In the genomic region with DNA sequence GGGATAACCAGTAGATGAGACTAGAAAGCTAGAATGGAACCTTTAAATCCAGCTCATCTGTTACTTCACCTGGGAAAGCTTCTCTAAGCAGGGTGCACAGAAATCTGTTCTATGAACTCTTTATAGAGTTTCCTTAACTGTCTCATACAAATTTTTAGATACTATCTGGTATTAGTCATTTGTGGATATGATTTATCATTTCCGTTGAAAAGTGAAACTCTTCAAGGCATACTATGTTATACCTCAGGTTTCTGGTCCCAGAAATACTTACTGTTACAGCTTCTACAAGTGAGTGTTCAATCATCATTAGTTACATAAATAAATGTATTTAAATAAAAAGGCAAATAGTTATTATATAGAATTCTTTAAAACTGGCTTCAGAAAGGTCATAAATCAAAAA, we compare ENCODE assay signal across 17 cellular contexts.
A peak's percentile ranks its signal among the peaks of the same experiment; 100 is the strongest.
DNase-seq lines count a peak whose midpoint lies in the region; ATAC-seq and TF ChIP-seq lines count a peak whose summit lies in the region.
"Had no signal": no experiment of that assay in that cellular context is flagged by ENCODE, and none has a peak within 500 bp of the region (broad histone marks: within the 10 kb centered on the region; RNA-seq: fewer than 3 reads in every experiment).

No MANE protein-coding gene starts in this region.

- H3K27ac Mint-ChIP-seq in MCF 10A (ENCODE audit: low read depth, unreplicated experiment): no peak overlapping the region
- H3K27ac Mint-ChIP-seq: GM23338, nephron progenitor cell had no signal

- peak; percentile 91 for ATAC-seq in HG02885 (IDR thresholded peaks at IDR 0.05; ENCODE audit: poor library complexity, unreplicated experiment)
- ATAC-seq: GM23338, psoas muscle had no signal

- no peak for TF ChIP-seq POLR2A in breast epithelium (IDR thresholded peaks at IDR 0.05)

- TF ChIP-seq CTCF in MCF 10A (IDR thresholded peaks at IDR 0.05; ENCODE audit: unreplicated experiment): no peak
- no peak for TF ChIP-seq CTCF in breast epithelium (IDR thresholded peaks at IDR 0.05)

- H3K36me3 Mint-ChIP-seq in MCF 10A (ENCODE audit: insufficient read depth, unreplicated experiment): no peaks in the 10 kb centered on the region

- no peaks in the 10 kb centered on the region for H3K9me3 Mint-ChIP-seq in MCF 10A (ENCODE audit: unreplicated experiment)
- H3K9me3 Mint-ChIP-seq: GM23338, nephron progenitor cell had no signal

- DNase-seq in MCF 10A (ENCODE audit: unreplicated experiment) (peak; percentile 22), breast epithelium (ENCODE audit: low spot score in 2 of 2) (no peak), RKO (ENCODE audit: low spot score) (peak; percentile 52), putamen (ENCODE audit: low spot score) (no peak), NCI-H2029 treated with DMSO at 0.1 percent for 48 hours (lab: John Stamatoyannopoulos, UW) (no peak), NCI-H526 (lab: John Stamatoyannopoulos, UW) (no peak), NCI-H2029 (lab: John Stamatoyannopoulos, UW) (no peak)
- DNase-seq: erythroblast, kidney, mesendoderm, NCI-H1436 treated with DMSO at 0.1 percent for 48 hours, NCI-H446, nephron progenitor cell, psoas muscle had no signal

- H3K4me3 ChIP-seq in breast epithelium: no peak overlapping the region
- H3K4me3 ChIP-seq: GM23338, psoas muscle, vagina had no signal

- no peaks in the 10 kb centered on the region for H3K36me3 ChIP-seq in breast epithelium
- H3K36me3 ChIP-seq: vagina had no signal

- no peak overlapping the region for H3K27ac ChIP-seq in breast epithelium
- H3K27ac ChIP-seq: psoas muscle, vagina had no signal

- peaks cover 6% of the 10 kb centered on the region for H3K4me1 Mint-ChIP-seq in MCF 10A (ENCODE audit: insufficient read depth, unreplicated experiment)
- H3K4me1 Mint-ChIP-seq: GM23338, nephron progenitor cell had no signal

- no peaks in the 10 kb centered on the region for H3K27me3 ChIP-seq in breast epithelium
- H3K27me3 ChIP-seq: vagina had no signal

- CTCF ChIA-PET in MCF 10A (lab: Yijun Ruan, JAX): interaction anchor here (0.6 kb wide), 1 partner anchor 23 kb away, joined by 3 read pairs; no protein-coding TSS in a partner anchor

- no peak overlapping the region for H3K4me3 Mint-ChIP-seq in MCF 10A (ENCODE audit: unreplicated experiment)
- H3K4me3 Mint-ChIP-seq: GM23338, nephron progenitor cell had no signal

- intact Hi-C loops in MCF 10A (cut with micrococcal nuclease): no loop called here
- intact Hi-C loops in breast epithelium (cut with DNase I; ENCODE audit: low total_unique reads): no loop called here

- no peaks in the 10 kb centered on the region for H3K4me1 ChIP-seq in breast epithelium
- H3K4me1 ChIP-seq: psoas muscle, vagina had no signal

- POLR2A ChIA-PET in MCF 10A (lab: Yijun Ruan, JAX): no interaction called here

- no TSS peak for BruUV-seq in MCF 10A (replicated peaks; lab: Mats Ljungman, UMichigan)

- no peaks in the 10 kb centered on the region for H3K27me3 Mint-ChIP-seq in MCF 10A (ENCODE audit: insufficient read depth, unreplicated experiment)

- H3K9me3 ChIP-seq in breast epithelium: no peaks in the 10 kb centered on the region
- H3K9me3 ChIP-seq: psoas muscle, vagina had no signal

Comparison
In these comparisons a context has a peak if more than half of its experiments do, and no peak if none do; other contexts are left out.
1. DNase-seq: peak in MCF 10A (single experiment) and RKO (single experiment); none in breast epithelium (0 of 2), putamen (single experiment), NCI-H2029 treated with DMSO at 0.1 percent for 48 hours (single experiment), NCI-H526 (0 of 2) and NCI-H2029 (single experiment).